12 cellular contexts compared by ENCODE assay signal in genomic region chr15:40163657-40164416, GRCh38. TPM values are rescaled to one million over a fixed set of nuclear protein-coding genes. Genes with fewer than 3 reads are reported as not detected.
A peak's percentile ranks its signal among the peaks of the same experiment; 100 is the strongest.
DNase-seq lines count a peak whose midpoint lies in the region; ATAC-seq and TF ChIP-seq lines count a peak whose summit lies in the region.
"Had no signal": no experiment of that assay in that cellular context is flagged by ENCODE, and none has a peak within 500 bp of the region (broad histone marks: within the 10 kb centered on the region; RNA-seq: fewer than 3 reads in every experiment).

No MANE protein-coding gene starts in this region.

- H3K9ac ChIP-seq in KMS-11, result no peak overlapping the region

- H4K20me1 ChIP-seq in KMS-11 (ENCODE audit: insufficient read depth), result no peaks in the 10 kb centered on the region; the same call in 1 of the 2 replicates

- H3K4me2 ChIP-seq in KMS-11, result peak overlapping the region; percentile 76

- H3K36me3 Mint-ChIP-seq in activated CD4-positive, alpha-beta memory T cell treated with anti-CD3 and anti-CD28 coated beads, Interleukin-2, amount 10 ng/mL, durations not matched to agents 7 days and 5 days (ENCODE audit: low read depth), result peaks cover 44% of the 10 kb centered on the region
- peaks cover 15% of the 10 kb centered on the region for H3K36me3 Mint-ChIP-seq in neural crest cell (ENCODE audit: low read depth)

- DNase-seq in activated CD4-positive, alpha-beta memory T cell treated with anti-CD3 and anti-CD28 coated beads, Interleukin-2, amount 10 ng/mL, durations not matched to agents 7 days and 5 days, result no peak
- DNase-seq in neural crest cell (ENCODE audit: low read depth, low spot score) (no peak), NCI-H82 (lab: John Stamatoyannopoulos, UW) (no peak)
- no peak for DNase-seq in activated effector memory CD4-positive, alpha-beta T cell treated with Interleukin-2 at 50 U/mL for 16 hours
- DNase-seq: aorta; dorsolateral prefrontal cortex; stimulated activated CD4-positive, alpha-beta T cell treated with anti-CD3 and anti-CD28 coated beads, Interleukin-4, amount 100 ng/mL, for 4 hours; stimulated activated naive CD4-positive, alpha-beta T cell had no signal

- CTCF ChIA-PET in activated CD4-positive, alpha-beta memory T cell treated with anti-CD3 and anti-CD28 coated beads, Interleukin-2, amount 10 ng/mL, durations not matched to agents 7 days and 5 days (lab: Charles Lee), result interaction anchor here (0.7 to 5.2 kb wide), 6 partner anchors 21 to 146 kb away, joined by 3 to 48 read pairs (median 4); partner anchors contain the start of gene SRP14

- H3K4me3 ChIP-seq in GM12875 (ENCODE audit: low read depth, low read length), result peak overlapping the region; percentile 17
- H3K4me3 ChIP-seq in KMS-11 (IDR thresholded peaks at IDR 0.05; ENCODE audit: insufficient read depth, low read depth, low read length), result no peak overlapping the region
- H3K4me3 ChIP-seq: dorsolateral prefrontal cortex had no signal

- no peaks in the 10 kb centered on the region for H3K27me3 ChIP-seq in KMS-11 (ENCODE audit: insufficient read depth, low read depth)
- H3K27me3 ChIP-seq: dorsolateral prefrontal cortex had no signal

- no peak for TF ChIP-seq CTCF in GM12875 (IDR thresholded peaks at IDR 0.05; ENCODE audit: borderline replicate concordance, insufficient read depth, low read depth, low read length)
- TF ChIP-seq CTCF in KMS-11 (conservative IDR thresholded peaks at IDR 0.05; ENCODE audit: low read depth, low read length), result no peak
- TF ChIP-seq CTCF in neural crest cell (conservative IDR thresholded peaks at IDR 0.05), result no peak

- H2AFZ ChIP-seq in KMS-11 (ENCODE audit: low read depth), result no peak overlapping the region

- H3K27ac Mint-ChIP-seq in activated CD4-positive, alpha-beta memory T cell treated with anti-CD3 and anti-CD28 coated beads, Interleukin-2, amount 10 ng/mL, durations not matched to agents 7 days and 5 days, result peak overlapping the region; percentile 72
- no peak overlapping the region for H3K27ac Mint-ChIP-seq in neural crest cell (ENCODE audit: unreplicated experiment)

- H3K4me1 ChIP-seq in KMS-11 (ENCODE audit: low read depth, poor library complexity, severe bottlenecking), result peaks cover 25% of the 10 kb centered on the region

- H3K36me3 ChIP-seq in KMS-11 (ENCODE audit: insufficient read depth), result peaks cover 16% of the 10 kb centered on the region

- H3K4me1 Mint-ChIP-seq in activated CD4-positive, alpha-beta memory T cell treated with anti-CD3 and anti-CD28 coated beads, Interleukin-2, amount 10 ng/mL, durations not matched to agents 7 days and 5 days, result peaks cover 27% of the 10 kb centered on the region
- peaks cover 4% of the 10 kb centered on the region for H3K4me1 Mint-ChIP-seq in neural crest cell

- no peak overlapping the region for H3K27ac ChIP-seq in KMS-11
- H3K27ac ChIP-seq: dorsolateral prefrontal cortex, VCaP had no signal

- no peak for ATAC-seq in GM21723 (IDR thresholded peaks at IDR 0.05; ENCODE audit: unreplicated experiment)

- POLR2A ChIA-PET in activated CD4-positive, alpha-beta memory T cell treated with anti-CD3 and anti-CD28 coated beads, Interleukin-2, amount 10 ng/mL, durations not matched to agents 7 days and 5 days (lab: Charles Lee), result interaction anchor here (0.7 to 5.4 kb wide), 8 partner anchors 11 to 125 kb away, joined by 3 to 46 read pairs (median 12); partner anchors contain the start of gene SRP14

- H3K27me3 Mint-ChIP-seq in activated CD4-positive, alpha-beta memory T cell treated with anti-CD3 and anti-CD28 coated beads, Interleukin-2, amount 10 ng/mL, durations not matched to agents 7 days and 5 days, result no peaks in the 10 kb centered on the region
- no peaks in the 10 kb centered on the region for H3K27me3 Mint-ChIP-seq in neural crest cell (ENCODE audit: low read depth)

- no peaks in the 10 kb centered on the region for H3K9me3 Mint-ChIP-seq in activated CD4-positive, alpha-beta memory T cell treated with anti-CD3 and anti-CD28 coated beads, Interleukin-2, amount 10 ng/mL, durations not matched to agents 7 days and 5 days
- no peaks in the 10 kb centered on the region for H3K9me3 Mint-ChIP-seq in neural crest cell

- peak overlapping the region; percentile 66 for H3K4me3 Mint-ChIP-seq in activated CD4-positive, alpha-beta memory T cell treated with anti-CD3 and anti-CD28 coated beads, Interleukin-2, amount 10 ng/mL, durations not matched to agents 7 days and 5 days
- peak overlapping the region; percentile 38 for H3K4me3 Mint-ChIP-seq in neural crest cell

- H3K79me2 ChIP-seq in KMS-11 (ENCODE audit: insufficient read depth, low read depth), result peaks cover 77% of the 10 kb centered on the region

RNA-seq across cellular contexts. Expression of gene BUB1B, which starts 3.0 kb away (rescaled TPM):
- total RNA-seq in activated CD4-positive, alpha-beta memory T cell treated with anti-CD3 and anti-CD28 coated beads, Interleukin-2, amount 10 ng/mL, durations not matched to agents 7 days and 5 days, result 10 to 100 TPM; 73.2 to 73.8 TPM
- total RNA-seq in neural crest cell, result 95.8 and 96.6 TPM in 2 replicates

RNA-seq across cellular contexts. Expression of gene BMF, which starts 55.2 kb away (rescaled TPM):
- total RNA-seq in activated CD4-positive, alpha-beta memory T cell treated with anti-CD3 and anti-CD28 coated beads, Interleukin-2, amount 10 ng/mL, durations not matched to agents 7 days and 5 days, result 10 to 100 TPM; 25.7 to 30.2 TPM
- 18.0 and 23.0 TPM in 2 replicates for total RNA-seq in neural crest cell
